In genomic region chr4:111943796-111944203, GRCh38 we compare ENCODE assay signal across 1 cellular context.
TF ChIP-seq lines count a peak whose summit lies in the region.

No MANE protein-coding gene starts in this region.

TF ChIP-seq in H1, 55 proteins besides CTCF, POLR2A, EP300 and RAD21 (continued from another document):
- TF ChIP-seq CHD7 (IDR thresholded peaks at IDR 0.05; ENCODE audit: insufficient replicate concordance, low read length) = no peak
- no peak for TF ChIP-seq KDM1A (IDR thresholded peaks at IDR 0.05; ENCODE audit: borderline replicate concordance, low read length)
- no peak for TF ChIP-seq SIRT6 (IDR thresholded peaks at IDR 0.05; ENCODE audit: low read length)
- TF ChIP-seq JUND (IDR thresholded peaks at IDR 0.05; ENCODE audit: low read length) = no peak
- TF ChIP-seq HDAC2 (IDR thresholded peaks at IDR 0.05; ENCODE audit: borderline replicate concordance in 1 of 2, low read depth in 2 of 2, low read length in 2 of 2) = no peak
- no peak for TF ChIP-seq NRF1 (IDR thresholded peaks at IDR 0.05; ENCODE audit: low read depth, low read length)
- TF ChIP-seq CBX8 (IDR thresholded peaks at IDR 0.05; ENCODE audit: borderline replicate concordance, low read depth, low read length) = no peak
- TF ChIP-seq JUN (IDR thresholded peaks at IDR 0.05; ENCODE audit: low read depth, low read length) = no peak
